ENCODE assay signal across 14 cellular contexts in genomic region chr5:169979871-169980270, GRCh38. TPM values are rescaled to one million over a fixed set of nuclear protein-coding genes. Genes with fewer than 3 reads are reported as not detected.
DNase-seq lines count a peak whose midpoint lies in the region; ATAC-seq, FAIRE-seq and TF ChIP-seq lines count a peak whose summit lies in the region.
"Had no signal": no experiment of that assay in that cellular context is flagged by ENCODE, and none has a peak within 500 bp of the region (broad histone marks: within the 10 kb centered on the region; RNA-seq: fewer than 3 reads in every experiment).

No MANE protein-coding gene starts in this region.

- no peak overlapping the region for H3K27ac ChIP-seq in iPS-18a (ENCODE audit: low read length)
- peak overlapping the region; percentile 12 for H3K27ac ChIP-seq in smooth muscle cell (ENCODE audit: low read depth)
- no peak overlapping the region for H3K27ac ChIP-seq in HepG2 (ENCODE audit: extremely low read length, insufficient read depth, low read length)
- H3K27ac ChIP-seq: KMS-11, thyroid gland had no signal

- H3K27me3 ChIP-seq in iPS-18a (ENCODE audit: control insufficient read depth, insufficient read depth, low read length) = peaks cover 33% of the 10 kb centered on the region
- no peaks in the 10 kb centered on the region for H3K27me3 ChIP-seq in smooth muscle cell (ENCODE audit: low read depth)
- H3K27me3 ChIP-seq in HepG2 (ENCODE audit: control insufficient read depth in 1 of 2, insufficient read depth in 2 of 2, low read length in 2 of 2) = no peaks in the 10 kb centered on the region; a peak in 1 of 5 replicates
- H3K27me3 ChIP-seq: thyroid gland had no signal

- no peak for ATAC-seq in HepG2
- ATAC-seq in HG03097 (IDR thresholded peaks at IDR 0.05; ENCODE audit: low FRiP score, unreplicated experiment) = no peak
- ATAC-seq: activated T-cell treated with anti-CD3 and anti-CD28 coated beads, Interleukin-2, amount 50 U/mL, for 4 hours had no signal

- no peaks in the 10 kb centered on the region for H3K36me3 ChIP-seq in iPS-18a (ENCODE audit: control insufficient read depth, low read depth, low read length)
- no peaks in the 10 kb centered on the region for H3K36me3 ChIP-seq in smooth muscle cell (ENCODE audit: low read depth)
- H3K36me3 ChIP-seq in HepG2 (replicated peaks in 1 of 2; ENCODE audit: control insufficient read depth in 1 of 2, insufficient read depth in 2 of 2, low read length in 2 of 2) = no peaks in the 10 kb centered on the region
- H3K36me3 ChIP-seq: thyroid gland had no signal

- no peak for TF ChIP-seq POLR2A in HepG2 (IDR thresholded peaks at IDR 0.05; ENCODE audit: insufficient read depth in 1 of 2, low read depth in 2 of 2, low read length in 2 of 2)

- TF ChIP-seq EP300 in HepG2 (IDR thresholded peaks at IDR 0.05; ENCODE audit: low read depth in 2 of 2, low read length in 2 of 2) = no peak
- TF ChIP-seq EP300 in HepG2 (CRISPR knock-in tag; IDR thresholded peaks at IDR 0.05; ENCODE audit: borderline replicate concordance) = no peak

- no peaks in the 10 kb centered on the region for H3F3A ChIP-seq in smooth muscle cell (ENCODE audit: low read depth)

- FAIRE-seq in HepG2 (lab: Jason Lieb, UNC) = no peak
- FAIRE-seq: GM18507 had no signal

- BruUV-seq in HepG2 (replicated peaks; lab: Mats Ljungman, UMichigan) = no TSS peak

- H3K9me3 Mint-ChIP-seq in HFFc6 = no peaks in the 10 kb centered on the region
- no peaks in the 10 kb centered on the region for H3K9me3 Mint-ChIP-seq in brain
- H3K9me3 Mint-ChIP-seq in CD14-positive monocyte = no peaks in the 10 kb centered on the region
- no peaks in the 10 kb centered on the region for H3K9me3 Mint-ChIP-seq in activated naive CD4-positive, alpha-beta T cell treated with anti-CD3 and anti-CD28 coated beads for 36 hours
- H3K9me3 Mint-ChIP-seq: activated T-cell treated with anti-CD3 and anti-CD28 coated beads, Interleukin-2, amount 50 U/mL, for 4 hours; central memory CD8-positive, alpha-beta T cell had no signal

- intact Hi-C loops in HepG2 (cut with micrococcal nuclease; ENCODE audit: unreplicated experiment) (loop anchor here (2.0 to 5.0 kb wide), 2 partner anchors 277 to 993 kb away; no protein-coding TSS in a partner anchor), CD14-positive monocyte (cut with micrococcal nuclease) (no loop called here)
- intact Hi-C loops in activated naive CD4-positive, alpha-beta T cell treated with anti-CD3 and anti-CD28 coated beads for 36 hours (cut with micrococcal nuclease) = loop anchor here (1.0 to 2.0 kb wide), 3 partner anchors 175 to 397 kb away; partner anchors contain the start of gene SPDL1

- H3K4me1 ChIP-seq in iPS-18a (ENCODE audit: control insufficient read depth, low read depth, low read length) (peaks cover 42% of the 10 kb centered on the region), smooth muscle cell (ENCODE audit: low read depth) (peaks cover 28% of the 10 kb centered on the region), HepG2 (ENCODE audit: insufficient read depth, low read length) (no peaks in the 10 kb centered on the region)

- H3K27ac Mint-ChIP-seq in HFFc6 (peak overlapping the region; percentile 96), brain (peak overlapping the region; percentile 51 to 88 (median 82)), CD14-positive monocyte (peak overlapping the region in 1 of 7 donors; percentile 33)
- H3K27ac Mint-ChIP-seq in activated naive CD4-positive, alpha-beta T cell treated with anti-CD3 and anti-CD28 coated beads for 36 hours = no peak overlapping the region

- H4K20me1 ChIP-seq in smooth muscle cell (ENCODE audit: low read depth) = no peaks in the 10 kb centered on the region
- H4K20me1 ChIP-seq in HepG2 (ENCODE audit: insufficient read depth, low read length) = no peaks in the 10 kb centered on the region

- H3K79me2 ChIP-seq in smooth muscle cell (ENCODE audit: low read depth) = no peaks in the 10 kb centered on the region
- no peaks in the 10 kb centered on the region for H3K79me2 ChIP-seq in HepG2 (ENCODE audit: insufficient read depth, low read length)

- peak overlapping the region; percentile 30 for H3K9ac ChIP-seq in iPS-18a (ENCODE audit: low read length)
- peak overlapping the region; percentile 4 for H3K9ac ChIP-seq in smooth muscle cell (ENCODE audit: low read depth)
- H3K9ac ChIP-seq in HepG2 (ENCODE audit: insufficient read depth, low read depth, low read length) = no peak overlapping the region
- H3K9ac ChIP-seq: KMS-11 had no signal

- peaks cover 76% of the 10 kb centered on the region for H3K4me1 Mint-ChIP-seq in HFFc6 (ENCODE audit: low read depth)
- H3K4me1 Mint-ChIP-seq in brain = peaks cover 49% of the 10 kb centered on the region
- H3K4me1 Mint-ChIP-seq in CD14-positive monocyte = peaks cover 4% of the 10 kb centered on the region
- no peaks in the 10 kb centered on the region for H3K4me1 Mint-ChIP-seq in activated naive CD4-positive, alpha-beta T cell treated with anti-CD3 and anti-CD28 coated beads for 36 hours (ENCODE audit: low read depth)

- H3K4me3 Mint-ChIP-seq in HFFc6 = peak overlapping the region; percentile 95
- peak overlapping the region; percentile 82 to 87 (median 85) for H3K4me3 Mint-ChIP-seq in brain
- H3K4me3 Mint-ChIP-seq in CD14-positive monocyte = no peak overlapping the region
- H3K4me3 Mint-ChIP-seq in activated naive CD4-positive, alpha-beta T cell treated with anti-CD3 and anti-CD28 coated beads for 36 hours = no peak overlapping the region
- H3K4me3 Mint-ChIP-seq: activated T-cell treated with anti-CD3 and anti-CD28 coated beads, Interleukin-2, amount 50 U/mL, for 4 hours; central memory CD8-positive, alpha-beta T cell had no signal

- WGBS in smooth muscle cell (ENCODE audit: low lambda C conversion rate) = 18% methylated on average over 3 of the region's 3 CpGs
- WGBS in HepG2 (ENCODE audit: low lambda C conversion rate) = 0% methylated on average over 3 of the region's 3 CpGs

- TF ChIP-seq CTCF in HFFc6 (IDR thresholded peaks at IDR 0.05) = no peak
- TF ChIP-seq CTCF in brain (conservative IDR thresholded peaks at IDR 0.05) = no peak
- TF ChIP-seq CTCF in smooth muscle cell (IDR thresholded peaks at IDR 0.05; ENCODE audit: borderline replicate concordance, insufficient read depth, poor library complexity, severe bottlenecking) = no peak
- TF ChIP-seq CTCF in HepG2 (CRISPR knock-in tag; IDR thresholded peaks at IDR 0.05) = no peak
- no peak for TF ChIP-seq CTCF in CD14-positive monocyte (IDR thresholded peaks at IDR 0.05)

- in situ Hi-C loops in HepG2 (cut with HindIII; ENCODE audit: extremely low pct_ligation_motif_present, low pct_unique_long_range_greater_than_20kb) = loop anchor here (5.0 kb wide), 1 partner anchor 283 kb away; no protein-coding TSS in a partner anchor

- H3K9me3 ChIP-seq in iPS-18a (ENCODE audit: control insufficient read depth, low read depth, low read length) (no peaks in the 10 kb centered on the region), smooth muscle cell (replicated peaks; ENCODE audit: low read depth) (no peaks in the 10 kb centered on the region), HepG2 (ENCODE audit: low read length) (no peaks in the 10 kb centered on the region)
- H3K9me3 ChIP-seq: thyroid gland had no signal

- peaks cover 26% of the 10 kb centered on the region for H3K36me3 Mint-ChIP-seq in HFFc6 (ENCODE audit: low read depth)
- no peaks in the 10 kb centered on the region for H3K36me3 Mint-ChIP-seq in brain
- peaks cover 50 to 74% of the 10 kb centered on the region in 2 donors for H3K36me3 Mint-ChIP-seq in CD14-positive monocyte
- H3K36me3 Mint-ChIP-seq in activated naive CD4-positive, alpha-beta T cell treated with anti-CD3 and anti-CD28 coated beads for 36 hours (ENCODE audit: low read depth) = peaks cover 17% of the 10 kb centered on the region

- H3K27me3 Mint-ChIP-seq in HFFc6 (ENCODE audit: insufficient read depth) = no peaks in the 10 kb centered on the region
- H3K27me3 Mint-ChIP-seq in brain = peaks cover 17% of the 10 kb centered on the region
- no peaks in the 10 kb centered on the region for H3K27me3 Mint-ChIP-seq in CD14-positive monocyte (ENCODE audit: low read depth in 3 of 3)
- H3K27me3 Mint-ChIP-seq in activated naive CD4-positive, alpha-beta T cell treated with anti-CD3 and anti-CD28 coated beads for 36 hours (ENCODE audit: low read depth) = no peaks in the 10 kb centered on the region
- H3K27me3 Mint-ChIP-seq: central memory CD8-positive, alpha-beta T cell had no signal

- peak overlapping the region; percentile 85 for H3K4me2 ChIP-seq in smooth muscle cell
- no peak overlapping the region for H3K4me2 ChIP-seq in HepG2 (ENCODE audit: low read depth, low read length)
- H3K4me2 ChIP-seq: KMS-11 had no signal

- TF ChIP-seq RAD21 in HepG2 (CRISPR knock-in tag; IDR thresholded peaks at IDR 0.05) = no peak

- H2AFZ ChIP-seq in smooth muscle cell (ENCODE audit: low read depth) (peak overlapping the region; percentile 60), HepG2 (ENCODE audit: low read length) (no peak overlapping the region)

- H3K4me3 ChIP-seq in iPS-18a (ENCODE audit: low read length) (peak overlapping the region; percentile 61), smooth muscle cell (peak overlapping the region; percentile 47), HepG2 (replicated peaks in 1 of 3; ENCODE audit: insufficient read depth in 1 of 3, low read depth in 2 of 3, low read length in 3 of 3) (no peak overlapping the region)
- H3K4me3 ChIP-seq: thyroid gland had no signal

- CTCF ChIA-PET in HepG2 (lab: Yijun Ruan, JAX; ENCODE audit: low intra/inter-chr PET ratio, low total read pairs) = no interaction called here
- CTCF ChIA-PET in activated naive CD4-positive, alpha-beta T cell treated with anti-CD3 and anti-CD28 coated beads for 36 hours (lab: Charles Lee) = interaction anchor here (0.7 to 1.9 kb wide), 5 partner anchors 8 to 1846 kb away, joined by 3 to 11 read pairs (median 3); no protein-coding TSS in a partner anchor

- DNase-seq in HFFc6 (no peak), smooth muscle cell (lab: John Stamatoyannopoulos, UW; ENCODE audit: unreplicated experiment) (no peak), HepG2 (ENCODE audit: low spot score) (no peak), CD14-positive monocyte (ENCODE audit: low spot score) (no peak)
- DNase-seq in activated naive CD4-positive, alpha-beta T cell treated with anti-CD3 and anti-CD28 coated beads for 36 hours = no peak
- DNase-seq: activated T-cell treated with anti-CD3 and anti-CD28 coated beads, Interleukin-2, amount 50 U/mL, for 4 hours; NCI-H2171 had no signal

- POLR2A ChIA-PET in HepG2 (lab: Yijun Ruan, JAX) = no interaction called here

RNA-seq across cellular contexts. Expression of gene INSYN2B, which starts 0.4 kb away (rescaled TPM):
- 10 to 100 TPM; 13.7 to 17.4 (median 16.0) TPM for total RNA-seq in HFFc6 (2021; fragmentation: NEBNext Ultra II Directional; extraction: Animal tissue kit (Norgen Biotek cat#: 25700))
- polyA plus RNA-seq in brain (ENCODE audit: insufficient read depth, low read depth, low replicate concordance) = 1.0 TPM
- total RNA-seq in smooth muscle cell = 13.8 and 16.8 TPM in 2 replicates
- 1.8 and 2.7 TPM in 2 replicates for polyA plus RNA-seq in smooth muscle cell
- not detected in 2 replicates for total RNA-seq in HepG2 (2016; rRNA removed; fragmentation: Illumina TruSeq; extraction: Trizol)
- not detected in 2 replicates for total RNA-seq in HepG2 (2016; cell fraction: cytosol; rRNA removed; fragmentation: Illumina TruSeq; extraction: Trizol; ENCODE audit: low read depth)
- not detected in 2 replicates for total RNA-seq in HepG2 (2016; cell fraction: insoluble cytoplasmic fraction; rRNA removed; fragmentation: Illumina TruSeq; extraction: Trizol)
- total RNA-seq in HepG2 (2016; cell fraction: membrane; rRNA removed; fragmentation: Illumina TruSeq; extraction: Trizol) = not detected in 2 replicates
- not detected in 2 replicates for total RNA-seq in HepG2 (2016; cell fraction: nucleus; rRNA removed; fragmentation: Illumina TruSeq; extraction: Trizol)
- not detected in 2 replicates for polyA plus RNA-seq in HepG2 (2011; rRNA removed)
- polyA plus RNA-seq in HepG2 (2011; cell fraction: cytosol; rRNA removed) = not detected in 2 replicates
- not detected in 2 replicates for polyA plus RNA-seq in HepG2 (2011; cell fraction: nucleus; rRNA removed)
- not detected in 2 replicates for polyA plus RNA-seq in HepG2 (2012)
- not detected in 2 replicates for polyA plus RNA-seq in HepG2 (2016; cell fraction: cytosol; fragmentation: Illumina TruSeq; extraction: Trizol; ENCODE audit: low read depth)
- not detected in 2 replicates for polyA plus RNA-seq in HepG2 (2016; cell fraction: insoluble cytoplasmic fraction; fragmentation: Illumina TruSeq; extraction: Trizol; ENCODE audit: low read depth)
- not detected in 2 replicates for polyA plus RNA-seq in HepG2 (2016; cell fraction: membrane; fragmentation: Illumina TruSeq; extraction: Trizol; ENCODE audit: low read depth)
- not detected in 2 replicates for polyA plus RNA-seq in HepG2 (2016; cell fraction: nucleus; fragmentation: Illumina TruSeq; extraction: Trizol; ENCODE audit: insufficient read depth, low read depth)
- polyA minus RNA-seq in HepG2 (2011; rRNA and poly(A)+ RNA removed; ENCODE audit: low replicate concordance) = 0.05 TPM in 1 of 2 replicates, not detected in the other
- not detected in 2 replicates for polyA minus RNA-seq in HepG2 (2011; cell fraction: cytosol; rRNA and poly(A)+ RNA removed)
- not detected in 2 replicates for polyA minus RNA-seq in HepG2 (2011; cell fraction: nucleus; rRNA and poly(A)+ RNA removed)
- under 1 TPM in 1 of 2 donors, not detected in 1; 0.17 TPM for polyA plus RNA-seq in CD14-positive monocyte
- total RNA-seq in activated naive CD4-positive, alpha-beta T cell treated with anti-CD3 and anti-CD28 coated beads for 36 hours = not detected
- total RNA-seq: activated T-cell treated with anti-CD3 and anti-CD28 coated beads, Interleukin-2, amount 50 U/mL, for 4 hours; thyroid gland had no signal

Comparison
In these comparisons a context has a peak if more than half of its experiments do, and no peak if none do; other contexts are left out.
1. H3K4me3 Mint-ChIP-seq: peak in HFFc6 (single experiment) and brain (5 of 5); none in CD14-positive monocyte (0 of 2) and activated naive CD4-positive, alpha-beta T cell treated with anti-CD3 and anti-CD28 coated beads for 36 hours (single experiment).
2. H3K4me3 ChIP-seq: peak in iPS-18a (single experiment) and smooth muscle cell (single experiment); none in HepG2 (0 of 3).
3. RNA of gene INSYN2B, which starts 0.4 kb away (total RNA-seq): 13.7 to 17.4 TPM in HFFc6 and 13.8 to 16.8 TPM in smooth muscle cell; not detected in HepG2 and not detected in activated naive CD4-positive, alpha-beta T cell treated with anti-CD3 and anti-CD28 coated beads for 36 hours; every median in the first group is over 10 times any median in the second.
4. intact Hi-C loops: an anchor here in HepG2 (2.0 to 5.0 kb wide) and activated naive CD4-positive, alpha-beta T cell treated with anti-CD3 and anti-CD28 coated beads for 36 hours (1.0 to 2.0 kb wide); none called in CD14-positive monocyte.